Comparison of ENCODE assay signal across 18 cellular contexts in genomic region chrX:39990388-39990787, GRCh38.
DNase-seq lines count a peak whose midpoint lies in the region; ATAC-seq and TF ChIP-seq lines count a peak whose summit lies in the region.
"Had no signal": no experiment of that assay in that cellular context is flagged by ENCODE, and none has a peak within 500 bp of the region (broad histone marks: within the 10 kb centered on the region; RNA-seq: fewer than 3 reads in every experiment).

No MANE protein-coding gene starts in this region.

- DNase-seq in Right ventricle myocardium inferior (ENCODE audit: missing footprints) (no peak), right atrium auricular region (ENCODE audit: low spot score) (no peak), heart left ventricle (no peak), left ventricle myocardium inferior (no peak), left ventricle myocardium superior (no peak), neuronal stem cell (ENCODE audit: low spot score) (no peak), RKO (ENCODE audit: low spot score) (no peak), glomerular visceral epithelial cell (ENCODE audit: extremely low spot score) (no peak)
- DNase-seq: C1 segment of cervical spinal cord; Calu3; CD4-positive, alpha-beta memory T cell; COR-L47; DMS53; DMS79 treated with DMSO at 0.1 percent for 48 hours; GDM1; H9 had no signal

- peak overlapping the region; percentile 67 for H2BK15ac ChIP-seq in neuronal stem cell (ENCODE audit: low read length)

- no peak overlapping the region for H3K14ac ChIP-seq in neuronal stem cell (ENCODE audit: low read length)

- no peak overlapping the region for H3K27ac ChIP-seq in right atrium auricular region
- no peak overlapping the region for H3K27ac ChIP-seq in heart left ventricle
- no peak overlapping the region for H3K27ac ChIP-seq in left ventricle myocardium inferior (replicated peaks)
- no peak overlapping the region for H3K27ac ChIP-seq in neuronal stem cell (replicated peaks; ENCODE audit: low read length)

- H3K79me1 ChIP-seq in neuronal stem cell (ENCODE audit: low read depth, low read length), result no peaks in the 10 kb centered on the region

- H2BK120ac ChIP-seq in neuronal stem cell (ENCODE audit: low read depth, low read length), result no peak overlapping the region

- no peak overlapping the region for H3K4ac ChIP-seq in neuronal stem cell (ENCODE audit: low read length)

- H3K36me3 ChIP-seq in right atrium auricular region (no peaks in the 10 kb centered on the region), heart left ventricle (no peaks in the 10 kb centered on the region), left ventricle myocardium inferior (no peaks in the 10 kb centered on the region), neuronal stem cell (replicated peaks in 1 of 2; ENCODE audit: control insufficient read depth in 2 of 2, insufficient read depth in 2 of 2, low read length in 2 of 2) (no peaks in the 10 kb centered on the region)

- no peak overlapping the region for H4K91ac ChIP-seq in neuronal stem cell (ENCODE audit: low read depth, low read length, poor library complexity)

- no peak overlapping the region for H4K8ac ChIP-seq in neuronal stem cell (ENCODE audit: low read depth, low read length)

- H3K9me3 ChIP-seq in right atrium auricular region (no peaks in the 10 kb centered on the region), heart left ventricle (no peaks in the 10 kb centered on the region), left ventricle myocardium inferior (replicated peaks) (no peaks in the 10 kb centered on the region), neuronal stem cell (replicated peaks in 1 of 2; ENCODE audit: control insufficient read depth in 2 of 2, insufficient read depth in 1 of 2, low read depth in 1 of 2, low read length in 2 of 2) (no peaks in the 10 kb centered on the region)

- ATAC-seq in Right ventricle myocardium inferior (peak; percentile 46), heart left ventricle (peak in 3 of 4 donors; percentile 41 to 69 (median 66)), left ventricle myocardium superior (peak; percentile 63)
- ATAC-seq: GM23338, HCT116 had no signal

- no peak overlapping the region for H3K9ac ChIP-seq in neuronal stem cell (ENCODE audit: low read depth, low read length, poor library complexity)

- no peaks in the 10 kb centered on the region for H3K4me1 ChIP-seq in right atrium auricular region
- H3K4me1 ChIP-seq in heart left ventricle, result no peaks in the 10 kb centered on the region
- no peaks in the 10 kb centered on the region for H3K4me1 ChIP-seq in left ventricle myocardium inferior
- peaks cover 0 to 4% of the 10 kb centered on the region in 2 donors for H3K4me1 ChIP-seq in neuronal stem cell (ENCODE audit: control insufficient read depth in 2 of 2, insufficient read depth in 1 of 2, low read depth in 1 of 2, low read length in 2 of 2)

- no peak overlapping the region for H2AK5ac ChIP-seq in neuronal stem cell (ENCODE audit: low read depth, low read length)

- H3K27me3 ChIP-seq in right atrium auricular region, result no peaks in the 10 kb centered on the region
- peaks cover 0 to 6% (median 0%) of the 10 kb centered on the region in 9 donors for H3K27me3 ChIP-seq in heart left ventricle
- no peaks in the 10 kb centered on the region for H3K27me3 ChIP-seq in left ventricle myocardium inferior (ENCODE audit: low read depth)
- no peaks in the 10 kb centered on the region for H3K27me3 ChIP-seq in neuronal stem cell (ENCODE audit: control insufficient read depth in 3 of 3, insufficient read depth in 3 of 3, low read depth in 1 of 3, low read length in 3 of 3)

- H2AFZ ChIP-seq in neuronal stem cell (ENCODE audit: low read length), result no peak overlapping the region
- H2AFZ ChIP-seq: GM23338 had no signal

- no peak overlapping the region for H3K23ac ChIP-seq in neuronal stem cell (ENCODE audit: low read depth, low read length, poor library complexity)

- no peak overlapping the region for H3K4me3 ChIP-seq in right atrium auricular region
- no peak overlapping the region for H3K4me3 ChIP-seq in heart left ventricle
- H3K4me3 ChIP-seq in left ventricle myocardium inferior, result no peak overlapping the region
- H3K4me3 ChIP-seq in neuronal stem cell (ENCODE audit: low read length in 2 of 2), result no peak overlapping the region
- H3K4me3 ChIP-seq: GM23338 had no signal

- H2BK12ac ChIP-seq in neuronal stem cell (ENCODE audit: low read length), result no peak overlapping the region

- H3K4me2 ChIP-seq in neuronal stem cell (ENCODE audit: insufficient read depth, low read length, poor library complexity, severe bottlenecking), result no peak overlapping the region
- H3K4me2 ChIP-seq: GM23338 had no signal

- H2BK5ac ChIP-seq in neuronal stem cell (ENCODE audit: low read length), result no peak overlapping the region

- TF ChIP-seq CTCF in right atrium auricular region (IDR thresholded peaks at IDR 0.05) (no peak), heart left ventricle (IDR thresholded peaks at IDR 0.05) (no peak), left ventricle myocardium inferior (IDR thresholded peaks at IDR 0.05; ENCODE audit: borderline replicate concordance) (no peak)

- WGBS in heart left ventricle, 4 donors, result 15 to 40% (median 25%) methylated on average over 2 of the region's 2 CpGs
- no CpG with 5 or more reads among the region's 2 CpGs for WGBS in neuronal stem cell (ENCODE audit: extremely low coverage in 2 of 2, insufficient read length in 2 of 2, insufficient replicate concordance in 1 of 2), 2 donors

- no peak overlapping the region for H3K18ac ChIP-seq in neuronal stem cell (ENCODE audit: low read length)

- TF ChIP-seq POLR2A in heart left ventricle (IDR thresholded peaks at IDR 0.05), result no peak

- intact Hi-C loops in Right ventricle myocardium inferior (cut with DNase I) (no loop called here), heart left ventricle (cut with DNase I) (no loop called here), left ventricle myocardium inferior (cut with micrococcal nuclease) (no loop called here), left ventricle myocardium superior (cut with micrococcal nuclease) (no loop called here)
